In the genomic region with DNA sequence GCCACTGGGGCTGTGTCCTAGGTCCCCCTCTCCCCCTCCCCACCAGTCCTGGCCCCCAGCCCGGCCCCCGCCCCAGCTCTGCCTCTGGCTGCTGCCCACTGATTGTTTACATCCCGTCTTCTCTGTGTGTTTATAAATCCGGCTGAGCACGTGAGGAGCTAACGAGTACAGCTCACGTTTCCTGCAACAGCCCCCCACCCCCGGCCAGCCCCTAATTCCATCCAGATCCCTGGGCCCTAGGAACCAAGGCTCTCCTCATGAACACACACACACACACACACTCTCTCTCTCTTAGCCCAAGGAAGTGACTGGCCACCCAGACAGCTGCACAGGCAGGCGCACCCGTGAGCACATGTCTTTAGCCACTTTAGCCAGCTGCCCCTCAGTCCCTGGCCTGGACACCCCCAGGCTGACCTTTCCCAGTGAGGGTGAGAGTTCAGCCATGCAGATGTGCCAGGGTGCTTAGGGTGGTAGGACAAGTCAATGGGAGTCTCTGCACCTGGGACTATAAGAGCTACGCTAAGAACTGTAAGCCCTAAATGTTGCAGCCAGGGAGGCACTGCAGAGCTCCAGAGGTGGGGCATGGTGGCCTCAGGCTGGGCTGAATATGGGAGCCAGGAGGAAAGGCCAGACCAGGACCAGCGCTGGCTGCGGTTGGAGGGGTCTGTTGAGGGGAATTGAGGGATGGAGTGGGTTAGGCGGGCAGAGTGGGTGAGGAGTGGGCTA, we compare ENCODE assay signal across 9 cellular contexts. TPM values are rescaled to one million over a fixed set of nuclear protein-coding genes. Genes with fewer than 3 reads are reported as not detected.
A peak's percentile ranks its signal among the peaks of the same experiment; 100 is the strongest.
DNase-seq lines count a peak whose midpoint lies in the region; ATAC-seq and TF ChIP-seq lines count a peak whose summit lies in the region.
"Had no signal": no experiment of that assay in that cellular context is flagged by ENCODE, and none has a peak within 500 bp of the region (broad histone marks: within the 10 kb centered on the region; RNA-seq: fewer than 3 reads in every experiment).

No MANE protein-coding gene starts in this region.

- H3K4me3 ChIP-seq in CD8-positive, alpha-beta T cell (ENCODE audit: low read depth, low read length): no peak overlapping the region
- H3K4me3 ChIP-seq in NT2/D1 (ENCODE audit: insufficient read length, low read depth) (no peak overlapping the region), fibroblast of lung (replicated peaks in 1 of 4; ENCODE audit: control extremely low read depth in 1 of 4, insufficient read depth in 1 of 4, low read depth in 3 of 4, low read length in 4 of 4) (peak overlapping the region in 2 of 4 experiments; percentile 15 to 74), rectal smooth muscle tissue (ENCODE audit: low read length) (peak overlapping the region; percentile 41)

- no peak overlapping the region for H2AFZ ChIP-seq in fibroblast of lung (ENCODE audit: low read length)

- H3K9ac ChIP-seq in NT2/D1 (ENCODE audit: insufficient read length, low read depth): peak overlapping the region; percentile 82
- peak overlapping the region; percentile 13 for H3K9ac ChIP-seq in fibroblast of lung (ENCODE audit: insufficient read depth, low read length)
- H3K9ac ChIP-seq in rectal smooth muscle tissue (ENCODE audit: low read length): no peak overlapping the region

- ATAC-seq in CD8-positive, alpha-beta T cell: no peak
- ATAC-seq in left lobe of liver: no peak

- H4K20me1 ChIP-seq in fibroblast of lung (ENCODE audit: control insufficient read depth, extremely low read depth, insufficient read depth, low read length): no peaks in the 10 kb centered on the region

- H3K36me3 ChIP-seq in CD8-positive, alpha-beta T cell (ENCODE audit: insufficient read depth, low read length): no peaks in the 10 kb centered on the region
- peaks cover 23% of the 10 kb centered on the region for H3K36me3 ChIP-seq in NT2/D1 (ENCODE audit: insufficient read depth, insufficient read length, low read length)
- H3K36me3 ChIP-seq in fibroblast of lung (ENCODE audit: control insufficient read depth, insufficient read depth, low read length): peaks cover 2% of the 10 kb centered on the region
- H3K36me3 ChIP-seq in rectal smooth muscle tissue (ENCODE audit: control insufficient read depth, insufficient read depth, low read length): no peaks in the 10 kb centered on the region

- TF ChIP-seq CTCF in CD8-positive, alpha-beta T cell (IDR thresholded peaks at IDR 0.05): no peak
- no peak for TF ChIP-seq CTCF in fibroblast of lung (conservative IDR thresholded peaks at IDR 0.05 in 1 of 2, IDR thresholded peaks at IDR 0.05 in 1 of 2; ENCODE audit: low read depth in 1 of 2, low read length in 2 of 2)

- peaks cover 2% of the 10 kb centered on the region for H3K36me3 Mint-ChIP-seq in CD8-positive, alpha-beta T cell

- H3K27ac Mint-ChIP-seq in CD8-positive, alpha-beta T cell: no peak overlapping the region

- peaks cover 67% of the 10 kb centered on the region for H3K4me1 Mint-ChIP-seq in CD8-positive, alpha-beta T cell (ENCODE audit: low read depth)

- CTCF ChIA-PET in CD8-positive, alpha-beta T cell (lab: Charles Lee): interaction anchor here (1.0 to 40.7 kb wide), 8 partner anchors 8 to 289 kb away, joined by 3 to 1319 read pairs (median 4); partner anchors contain the start of genes CLCF1, POLD4 and RAD9A

- no peak for DNase-seq in CD8-positive, alpha-beta T cell
- no peak for DNase-seq in NT2/D1 (ENCODE audit: low read depth, low spot score)
- DNase-seq in fibroblast of lung (ENCODE audit: low read depth in 2 of 2): peak; percentile 59 to 85
- no peak for DNase-seq in DMS 273 (lab: John Stamatoyannopoulos, UW; ENCODE audit: unreplicated experiment)
- DNase-seq in CD1c-positive myeloid dendritic cell (ENCODE audit: extremely low spot score): no peak
- no peak for DNase-seq in globus pallidus (ENCODE audit: low spot score)
- no peak for DNase-seq in left lobe of liver (ENCODE audit: low spot score)
- DNase-seq: effector CD8-positive, alpha-beta T cell had no signal

- no peaks in the 10 kb centered on the region for H3K9me3 Mint-ChIP-seq in CD8-positive, alpha-beta T cell

- intact Hi-C loops in CD8-positive, alpha-beta T cell (cut with DNase I, micrococcal nuclease): loop anchor here in 1 of 2 experiments (5.0 kb wide), 1 partner anchor 103 kb away; the partner anchor contains the start of gene GRK2

- peaks cover 56% of the 10 kb centered on the region for H3K4me1 ChIP-seq in CD8-positive, alpha-beta T cell (ENCODE audit: insufficient read depth, low read length)
- H3K4me1 ChIP-seq in NT2/D1 (ENCODE audit: insufficient read depth, insufficient read length) (peaks cover 24% of the 10 kb centered on the region), fibroblast of lung (ENCODE audit: control insufficient read depth, extremely low read depth, insufficient read depth, low read length) (peaks cover 59% of the 10 kb centered on the region), rectal smooth muscle tissue (ENCODE audit: control insufficient read depth, insufficient read depth, low read length) (peaks cover 57% of the 10 kb centered on the region)

- H3K27me3 ChIP-seq in CD8-positive, alpha-beta T cell (ENCODE audit: insufficient read depth, low read length): no peaks in the 10 kb centered on the region
- peaks cover 12% of the 10 kb centered on the region for H3K27me3 ChIP-seq in NT2/D1 (ENCODE audit: insufficient read depth, insufficient read length)
- no peaks in the 10 kb centered on the region for H3K27me3 ChIP-seq in fibroblast of lung (ENCODE audit: control insufficient read depth, insufficient read depth, low read length)
- H3K27me3 ChIP-seq in rectal smooth muscle tissue (ENCODE audit: control insufficient read depth, insufficient read depth, low read length): no peaks in the 10 kb centered on the region

- no peaks in the 10 kb centered on the region for H3K9me3 ChIP-seq in CD8-positive, alpha-beta T cell (ENCODE audit: low read length)
- H3K9me3 ChIP-seq in NT2/D1 (ENCODE audit: insufficient read depth, low read length) (no peaks in the 10 kb centered on the region), fibroblast of lung (ENCODE audit: control insufficient read depth, insufficient read depth, low read depth, low read length) (no peaks in the 10 kb centered on the region)

- POLR2A ChIA-PET in CD8-positive, alpha-beta T cell (lab: Charles Lee): interaction anchor here (0.5 to 1.7 kb wide), 9 partner anchors 8 to 82 kb away, joined by 3 to 11 read pairs (median 3); partner anchors contain the start of genes POLD4, PPP1CA and RAD9A

- no peak overlapping the region for H3K27ac ChIP-seq in CD8-positive, alpha-beta T cell (ENCODE audit: low read depth, low read length)
- H3K27ac ChIP-seq in fibroblast of lung (ENCODE audit: insufficient read depth, low read length): peak overlapping the region; percentile 31
- H3K27ac ChIP-seq in rectal smooth muscle tissue (ENCODE audit: low read depth, low read length): peak overlapping the region; percentile 91

- H3K4me2 ChIP-seq in fibroblast of lung (ENCODE audit: extremely low read depth, insufficient read depth, low read length): peak overlapping the region; percentile 83

- H3K27me3 Mint-ChIP-seq in CD8-positive, alpha-beta T cell (ENCODE audit: low read depth): peaks cover 8% of the 10 kb centered on the region

- H3K79me2 ChIP-seq in fibroblast of lung (ENCODE audit: control insufficient read depth, insufficient read depth, low read length): peaks cover 37% of the 10 kb centered on the region

- peak overlapping the region; percentile 49 for H3K4me3 Mint-ChIP-seq in CD8-positive, alpha-beta T cell

RNA-seq across cellular contexts. Expression of gene CLCF1, which starts 2.9 kb away (rescaled TPM):
- total RNA-seq in CD8-positive, alpha-beta T cell: 1 to 10 TPM; 7.1 to 7.8 TPM
- total RNA-seq in fibroblast of lung (2.3 and 3.6 TPM in 2 replicates), left lobe of liver (0.43 TPM)
- 6.0 and 6.5 TPM in 2 replicates for polyA plus RNA-seq in fibroblast of lung
- polyA plus RNA-seq in fibroblast of lung (2012): 5.9 and 6.7 TPM in 2 replicates
- polyA minus RNA-seq in fibroblast of lung (ENCODE audit: low replicate concordance): 10.7 and 14.4 TPM in 2 replicates

RNA-seq across cellular contexts. Expression of gene POLD4, which starts 17.2 kb away (rescaled TPM):
- total RNA-seq in CD8-positive, alpha-beta T cell: 10 to 100 TPM; 32.4 to 41.9 TPM
- total RNA-seq in fibroblast of lung (28.5 and 32.4 TPM in 2 replicates), left lobe of liver (96.6 TPM)
- 33.3 and 36.3 TPM in 2 replicates for polyA plus RNA-seq in fibroblast of lung
- 81.4 and 86.9 TPM in 2 replicates for polyA plus RNA-seq in fibroblast of lung (2012)
- 12.6 and 12.9 TPM in 2 replicates for polyA minus RNA-seq in fibroblast of lung (ENCODE audit: low replicate concordance)

RNA-seq across cellular contexts. Expression of gene RAD9A, which starts 21.3 kb away (rescaled TPM):
- 10 to 100 TPM; 13.7 to 14.1 TPM for total RNA-seq in CD8-positive, alpha-beta T cell
- total RNA-seq in fibroblast of lung (3.8 and 6.4 TPM in 2 replicates), left lobe of liver (14.9 TPM)
- polyA plus RNA-seq in fibroblast of lung: 3.5 and 5.9 TPM in 2 replicates
- polyA plus RNA-seq in fibroblast of lung (2012): 5.5 and 9.3 TPM in 2 replicates
- polyA minus RNA-seq in fibroblast of lung (ENCODE audit: low replicate concordance): 5.2 and 6.4 TPM in 2 replicates

RNA-seq across cellular contexts. Expression of gene PPP1CA, which starts 31.1 kb away (rescaled TPM):
- total RNA-seq in CD8-positive, alpha-beta T cell: 10 to 100 TPM; 40.5 to 42.2 TPM
- total RNA-seq in fibroblast of lung (90.7 and 104 TPM in 2 replicates), left lobe of liver (63.1 TPM)
- polyA plus RNA-seq in fibroblast of lung: 135 and 218 TPM in 2 replicates
- 147 and 213 TPM in 2 replicates for polyA plus RNA-seq in fibroblast of lung (2012)
- 287 and 410 TPM in 2 replicates for polyA minus RNA-seq in fibroblast of lung (ENCODE audit: low replicate concordance)

RNA-seq across cellular contexts. Expression of gene TBC1D10C, which starts 33.4 kb away (rescaled TPM):
- total RNA-seq in CD8-positive, alpha-beta T cell: 100 to 1,000 TPM; 197 to 201 TPM
- not detected in 2 replicates for total RNA-seq in fibroblast of lung
- 0.05 TPM in 1 of 2 replicates, not detected in the other for polyA plus RNA-seq in fibroblast of lung
- polyA plus RNA-seq in fibroblast of lung (2012): 0.10 TPM in 1 of 2 replicates, not detected in the other
- polyA minus RNA-seq in fibroblast of lung (ENCODE audit: low replicate concordance): not detected in 2 replicates
- 1.1 TPM for total RNA-seq in left lobe of liver

Comparison
In these comparisons a context has a peak if more than half of its experiments do, and no peak if none do; other contexts are left out.
1. DNase-seq: peak in fibroblast of lung (2 of 2); none in CD8-positive, alpha-beta T cell (0 of 7), NT2/D1 (single experiment), DMS 273 (single experiment), CD1c-positive myeloid dendritic cell (single experiment), globus pallidus (single experiment) and left lobe of liver (single experiment).